Comparison of ENCODE assay signal across 9 cellular contexts in the genomic region with DNA sequence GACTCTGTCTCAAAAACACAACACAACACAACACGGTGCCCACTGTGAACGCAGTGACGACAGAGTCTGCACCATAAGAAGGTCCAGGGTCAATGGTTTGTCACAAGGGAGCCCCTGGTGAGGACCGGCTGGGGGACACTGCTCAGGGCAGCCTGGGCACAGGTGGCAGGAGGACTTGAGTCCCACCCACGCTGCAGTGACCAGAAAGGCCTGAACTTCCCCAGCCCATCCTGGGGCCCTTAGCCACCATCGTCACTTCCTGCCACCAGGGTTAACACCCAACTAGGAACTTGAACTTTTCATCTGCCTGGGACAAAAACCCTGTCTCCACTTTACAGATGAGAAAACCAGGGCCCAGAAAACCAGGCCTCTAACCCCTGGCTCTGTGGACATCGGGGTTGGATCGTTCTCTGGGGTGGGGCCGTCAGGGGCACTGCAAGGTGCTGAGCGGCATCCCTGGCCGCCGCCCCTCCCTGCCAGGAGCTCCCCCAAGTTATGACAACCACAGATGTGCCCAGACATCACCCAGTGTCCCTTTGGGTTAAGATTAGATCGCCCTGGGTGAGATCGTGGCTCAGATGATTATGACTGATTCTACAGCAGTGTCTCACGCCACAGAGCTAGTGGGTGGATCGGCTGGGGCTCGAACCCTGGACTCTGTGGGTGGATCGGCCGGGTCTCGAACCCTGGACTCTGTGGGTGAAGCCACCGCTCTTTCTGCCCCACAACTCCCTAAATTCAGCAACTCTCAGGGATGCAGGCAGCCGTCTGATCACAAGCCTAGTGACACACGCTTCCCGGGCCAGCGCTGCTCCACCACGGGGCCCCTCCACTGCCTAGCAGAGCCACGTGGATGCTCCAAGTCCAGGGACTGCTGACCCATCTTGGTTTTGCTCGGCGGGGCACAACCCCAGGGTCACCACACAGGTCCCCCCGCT. TPM values are rescaled to one million over a fixed set of nuclear protein-coding genes. Genes with fewer than 3 reads are reported as not detected.
DNase-seq lines count a peak whose midpoint lies in the region; ATAC-seq and TF ChIP-seq lines count a peak whose summit lies in the region.
"Had no signal": no experiment of that assay in that cellular context is flagged by ENCODE, and none has a peak within 500 bp of the region (broad histone marks: within the 10 kb centered on the region; RNA-seq: fewer than 3 reads in every experiment).

No MANE protein-coding gene starts in this region.

- H3K9ac ChIP-seq in SK-N-SH: no peak overlapping the region

- CTCF ChIA-PET in SK-N-SH (lab: Yijun Ruan, JAX): interaction anchor here (0.6 kb wide), 1 partner anchor 555 kb away, joined by 3 read pairs; no protein-coding TSS in a partner anchor

- in situ Hi-C loops in G401 (cut with HindIII; ENCODE audit: low sequenced_read_pairs): no loop called here

- no peak overlapping the region for H2AFZ ChIP-seq in SK-N-SH (ENCODE audit: low read depth)

- H3K4me3 Mint-ChIP-seq in T-helper 2 cell treated with Interferon-gamma antibody and Interleukin-4, amounts not matched to agents 5 μg/mL and 100 μg/mL, for 36 hours: peak overlapping the region; percentile 95

- TF ChIP-seq CTCF in SK-N-SH (IDR thresholded peaks at IDR 0.05): no peak

- no peak for TF ChIP-seq EP300 in SK-N-SH (IDR thresholded peaks at IDR 0.05; ENCODE audit: borderline replicate concordance in 1 of 2, low read depth in 1 of 2, low read length in 1 of 2)

- POLR2A ChIA-PET in SK-N-SH (lab: Yijun Ruan, JAX): no interaction called here

- H4K20me1 ChIP-seq in SK-N-SH (ENCODE audit: insufficient read depth): no peaks in the 10 kb centered on the region

- DNase-seq in SK-N-SH (peak; percentile 28), G401 (ENCODE audit: low spot score) (no peak), HuH-7.5 (ENCODE audit: low spot score) (no peak), AG08396 (ENCODE audit: low spot score) (no peak)
- DNase-seq in T-helper 2 cell treated with Interferon-gamma antibody and Interleukin-4, amounts not matched to agents 5 μg/mL and 100 μg/mL, for 36 hours (ENCODE audit: low spot score): peak; percentile 61
- peak; percentile 42 to 50 (median 42) for DNase-seq in effector memory CD4-positive, alpha-beta T cell
- peak; percentile 27 for DNase-seq in stimulated activated naive CD4-positive, alpha-beta T cell treated with Interleukin-2 at 50 U/mL for 16 hours (lab: John Stamatoyannopoulos, UW)

- peaks cover 6% of the 10 kb centered on the region in 2 experiments for H3K36me3 ChIP-seq in SK-N-SH (replicated peaks in 1 of 2; ENCODE audit: control insufficient read depth in 1 of 2, insufficient read depth in 2 of 2, low read length in 1 of 2)
- peaks cover 35% of the 10 kb centered on the region for H3K36me3 ChIP-seq in effector memory CD4-positive, alpha-beta T cell (ENCODE audit: control insufficient read depth, insufficient read depth, low read length)

- H3K36me3 Mint-ChIP-seq in T-helper 2 cell treated with Interferon-gamma antibody and Interleukin-4, amounts not matched to agents 5 μg/mL and 100 μg/mL, for 36 hours (ENCODE audit: low read depth): peaks cover 75% of the 10 kb centered on the region

- no peaks in the 10 kb centered on the region for H3K9me3 ChIP-seq in SK-N-SH
- no peaks in the 10 kb centered on the region for H3K9me3 ChIP-seq in effector memory CD4-positive, alpha-beta T cell (ENCODE audit: control insufficient read depth, low read length)

- 96% methylated on average over 17 of the region's 30 CpGs for WGBS in SK-N-SH (ENCODE audit: low lambda C conversion rate)

- H3K27me3 ChIP-seq in SK-N-SH (ENCODE audit: insufficient read depth): no peaks in the 10 kb centered on the region
- no peaks in the 10 kb centered on the region for H3K27me3 ChIP-seq in effector memory CD4-positive, alpha-beta T cell (replicated peaks; ENCODE audit: control insufficient read depth, insufficient read depth, low read length, poor library complexity, severe bottlenecking)

- no peak overlapping the region for H3K4me3 ChIP-seq in SK-N-SH (ENCODE audit: low read depth in 2 of 2, low read length in 1 of 2)
- H3K4me3 ChIP-seq in effector memory CD4-positive, alpha-beta T cell (ENCODE audit: insufficient read depth, low read depth, low read length, poor library complexity, severe bottlenecking): peak overlapping the region; percentile 88

- no peak for ATAC-seq in SK-N-SH treated with all-trans-retinoic acid at 6 μM for 48 hours

- peaks cover 2% of the 10 kb centered on the region for H3K27me3 Mint-ChIP-seq in T-helper 2 cell treated with Interferon-gamma antibody and Interleukin-4, amounts not matched to agents 5 μg/mL and 100 μg/mL, for 36 hours (ENCODE audit: low read depth)

- no peaks in the 10 kb centered on the region for H3K4me1 ChIP-seq in SK-N-SH (ENCODE audit: control insufficient read depth in 1 of 2, insufficient read depth in 2 of 2, low read depth in 1 of 2, low read length in 1 of 2)
- H3K4me1 ChIP-seq in effector memory CD4-positive, alpha-beta T cell (ENCODE audit: control insufficient read depth, insufficient read depth, low read length, poor library complexity, severe bottlenecking): peaks cover 57% of the 10 kb centered on the region

- H3K79me2 ChIP-seq in SK-N-SH (ENCODE audit: insufficient read depth): peaks cover 26% of the 10 kb centered on the region; the same call in 1 of the 2 replicates

- H3F3A ChIP-seq in SK-N-SH (replicated peaks; ENCODE audit: insufficient read depth): peaks cover 2% of the 10 kb centered on the region

- no peak overlapping the region for H3K4me2 ChIP-seq in SK-N-SH

- no peaks in the 10 kb centered on the region for H3K9me3 Mint-ChIP-seq in T-helper 2 cell treated with Interferon-gamma antibody and Interleukin-4, amounts not matched to agents 5 μg/mL and 100 μg/mL, for 36 hours

- no peak overlapping the region for H3K27ac ChIP-seq in SK-N-SH (ENCODE audit: low read depth in 2 of 2, low read length in 1 of 2)
- H3K27ac ChIP-seq in effector memory CD4-positive, alpha-beta T cell (ENCODE audit: insufficient read depth, low read length, poor library complexity, severe bottlenecking): peak overlapping the region; percentile 98
- H3K27ac ChIP-seq: VCaP had no signal

- H3K27ac Mint-ChIP-seq in T-helper 2 cell treated with Interferon-gamma antibody and Interleukin-4, amounts not matched to agents 5 μg/mL and 100 μg/mL, for 36 hours: peak overlapping the region; percentile 98

- TF ChIP-seq RAD21 in SK-N-SH (IDR thresholded peaks at IDR 0.05; ENCODE audit: low read length): no peak

- peaks cover 45% of the 10 kb centered on the region for H3K4me1 Mint-ChIP-seq in T-helper 2 cell treated with Interferon-gamma antibody and Interleukin-4, amounts not matched to agents 5 μg/mL and 100 μg/mL, for 36 hours (ENCODE audit: low read depth)

- no peaks in the 10 kb centered on the region for H3K9me2 ChIP-seq in SK-N-SH

TF ChIP-seq in SK-N-SH, 30 proteins besides CTCF, POLR2A, EP300 and RAD21:
- TF ChIP-seq, protein P1, sequence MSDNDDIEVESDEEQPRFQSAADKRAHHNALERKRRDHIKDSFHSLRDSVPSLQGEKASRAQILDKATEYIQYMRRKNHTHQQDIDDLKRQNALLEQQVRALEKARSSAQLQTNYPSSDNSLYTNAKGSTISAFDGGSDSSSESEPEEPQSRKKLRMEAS (IDR thresholded peaks at IDR 0.05; ENCODE audit: low read depth): no peak
- TF ChIP-seq GABPA (IDR thresholded peaks at IDR 0.05; ENCODE audit: low read depth) (no peak), RCOR1 (IDR thresholded peaks at IDR 0.05; ENCODE audit: low read length) (no peak), TCF12 (IDR thresholded peaks at IDR 0.05) (no peak)
- TF ChIP-seq, protein P2, sequence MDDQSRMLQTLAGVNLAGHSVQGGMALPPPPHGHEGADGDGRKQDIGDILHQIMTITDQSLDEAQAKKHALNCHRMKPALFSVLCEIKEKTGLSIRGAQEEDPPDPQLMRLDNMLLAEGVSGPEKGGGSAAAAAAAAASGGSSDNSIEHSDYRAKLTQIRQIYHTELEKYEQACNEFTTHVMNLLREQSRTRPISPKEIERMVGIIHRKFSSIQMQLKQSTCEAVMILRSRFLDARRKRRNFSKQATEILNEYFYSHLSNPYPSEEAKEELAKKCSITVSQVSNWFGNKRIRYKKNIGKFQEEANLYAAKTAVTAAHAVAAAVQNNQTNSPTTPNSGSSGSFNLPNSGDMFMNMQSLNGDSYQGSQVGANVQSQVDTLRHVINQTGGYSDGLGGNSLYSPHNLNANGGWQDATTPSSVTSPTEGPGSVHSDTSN (IDR thresholded peaks at IDR 0.05): no peak

TF ChIP-seq in SK-N-SH treated with all-trans-retinoic acid at 6 μM for 48 hours, 23 proteins besides CTCF, POLR2A, EP300 and RAD21 (continues in another document):
- TF ChIP-seq CSDC2 (CRISPR knock-in tag; IDR thresholded peaks at IDR 0.05): no peak
- TF ChIP-seq SNAI2 (CRISPR knock-in tag; IDR thresholded peaks at IDR 0.05): no peak
- no peak for TF ChIP-seq ZNF8 (CRISPR knock-in tag; IDR thresholded peaks at IDR 0.05)
- no peak for TF ChIP-seq ESRRG (CRISPR knock-in tag; IDR thresholded peaks at IDR 0.05)
- no peak for TF ChIP-seq RARB (CRISPR knock-in tag; IDR thresholded peaks at IDR 0.05)
- no peak for TF ChIP-seq TCF4 (CRISPR knock-in tag; IDR thresholded peaks at IDR 0.05; ENCODE audit: borderline replicate concordance)

RNA-seq across cellular contexts. Expression of a gene that starts 14.0 kb away (rescaled TPM):
- 21.4 and 24.1 TPM in 2 replicates for polyA plus RNA-seq in SK-N-SH (2012; rRNA removed)
- 10.3 and 14.6 TPM in 2 replicates for polyA plus RNA-seq in SK-N-SH (2012; cell fraction: cytosol; rRNA removed)
- polyA plus RNA-seq in SK-N-SH (2012; cell fraction: nucleus; rRNA removed): 18.1 and 18.8 TPM in 2 replicates
- 20.6 and 29.0 TPM in 2 replicates for total RNA-seq in G401 (2014; rRNA removed; shearing (Covaris generic))

RNA-seq across cellular contexts. Expression of a gene that starts 14.6 kb away (rescaled TPM):
- polyA plus RNA-seq in SK-N-SH (2012; rRNA removed): 4.6 and 10.3 TPM in 2 replicates
- polyA plus RNA-seq in SK-N-SH (2012; cell fraction: cytosol; rRNA removed): 1.0 and 1.1 TPM in 2 replicates
- polyA plus RNA-seq in SK-N-SH (2012; cell fraction: nucleus; rRNA removed): 72.7 and 86.9 TPM in 2 replicates
- 0.25 and 4.0 TPM in 2 replicates for total RNA-seq in G401 (2014; rRNA removed; shearing (Covaris generic))

RNA-seq across cellular contexts. Expression of a gene that starts 31.1 kb away (rescaled TPM):
- polyA plus RNA-seq in SK-N-SH (2012; rRNA removed): 58.9 and 65.4 TPM in 2 replicates
- 32.5 and 45.8 TPM in 2 replicates for polyA plus RNA-seq in SK-N-SH (2012; cell fraction: cytosol; rRNA removed)
- polyA plus RNA-seq in SK-N-SH (2012; cell fraction: nucleus; rRNA removed): 109 and 141 TPM in 2 replicates
- total RNA-seq in G401 (2014; rRNA removed; shearing (Covaris generic)): 113 and 118 TPM in 2 replicates

Comparison
In these comparisons a context has a peak if more than half of its experiments do, and no peak if none do; other contexts are left out.
1. DNase-seq: peak in SK-N-SH (single experiment), T-helper 2 cell treated with Interferon-gamma antibody and Interleukin-4, amounts not matched to agents 5 μg/mL and 100 μg/mL, for 36 hours (single experiment), effector memory CD4-positive, alpha-beta T cell (3 of 3) and stimulated activated naive CD4-positive, alpha-beta T cell treated with Interleukin-2 at 50 U/mL for 16 hours (single experiment); none in G401 (single experiment), HuH-7.5 (single experiment) and AG08396 (single experiment).